Comparison of ENCODE assay signal across 18 cellular contexts in the genomic region with DNA sequence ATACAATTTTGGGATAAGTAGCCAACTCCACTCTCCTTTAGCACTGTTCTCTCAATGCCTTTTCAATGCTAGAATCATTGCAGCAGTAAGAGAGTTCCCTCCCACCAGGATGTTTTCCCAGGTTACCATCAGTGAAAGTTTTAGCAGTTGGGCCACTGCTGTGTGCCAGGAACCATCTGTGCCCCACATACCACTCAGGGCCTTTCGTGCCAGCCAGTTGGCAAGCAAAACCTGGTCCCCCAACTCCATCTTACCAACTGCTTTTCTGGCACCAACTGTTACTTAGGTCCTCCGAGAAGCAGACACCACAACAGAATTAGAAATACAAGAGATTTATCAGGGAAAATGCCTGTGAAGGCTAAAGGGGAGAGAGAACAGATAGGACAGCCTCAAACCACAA.
DNase-seq lines count a peak whose midpoint lies in the region; TF ChIP-seq lines count a peak whose summit lies in the region.
"Had no signal": no experiment of that assay in that cellular context is flagged by ENCODE, and none has a peak within 500 bp of the region (broad histone marks: within the 10 kb centered on the region; RNA-seq: fewer than 3 reads in every experiment).

No MANE protein-coding gene starts in this region.

- H3K79me2 ChIP-seq in H9 (ENCODE audit: insufficient read depth, low read length) = no peaks in the 10 kb centered on the region

- WGBS in H9 (ENCODE audit: extremely low coverage, insufficient read length, low lambda C conversion rate) = no CpG with 5 or more reads among the region's 2 CpGs

- no peak overlapping the region for H3T11ph ChIP-seq in H9 (ENCODE audit: low read length)

- peaks cover 0 to 9% (median 3%) of the 10 kb centered on the region in 5 experiments for H3K9me3 Mint-ChIP-seq in brain
- H3K9me3 Mint-ChIP-seq in H9 = peaks cover 0 to 2% of the 10 kb centered on the region in 2 experiments; a peak in 1 of 5 replicates

- H3K18ac ChIP-seq in H9 (ENCODE audit: insufficient read length, low read depth, low read length) = no peak overlapping the region

- peak overlapping the region in 1 of 5 experiments; percentile 10 for H3K4me3 Mint-ChIP-seq in brain
- H3K4me3 Mint-ChIP-seq in H9 = no peak overlapping the region
- H3K4me3 Mint-ChIP-seq: CD14-positive monocyte; CD4-positive, alpha-beta memory T cell; IgD-negative memory B cell had no signal

- intact Hi-C loops in dorsolateral prefrontal cortex (cut with DNase I) = no loop called here

- H3K14ac ChIP-seq in H9 (ENCODE audit: insufficient read depth, low read length) = no peak overlapping the region

- no peak overlapping the region for H3K4ac ChIP-seq in H9 (ENCODE audit: low read depth, low read length)

- H3K9me3 ChIP-seq in H9 (ENCODE audit: control insufficient read depth, low read depth, low read length) = no peaks in the 10 kb centered on the region
- H3K9me3 ChIP-seq: A549 had no signal

- H3K27ac Mint-ChIP-seq in brain (peak overlapping the region in 3 of 5 experiments; percentile 1 to 92 (median 39)), H9 (peak overlapping the region in 1 of 3 experiments; percentile 5; a peak in 1 of 7 replicates)
- H3K27ac Mint-ChIP-seq: CD14-positive monocyte, IgD-negative memory B cell had no signal

- peaks cover 1% of the 10 kb centered on the region for H3K27me3 Mint-ChIP-seq in brain
- H3K27me3 Mint-ChIP-seq in H9 (ENCODE audit: low read depth) = no peaks in the 10 kb centered on the region
- H3K27me3 Mint-ChIP-seq: CD4-positive, alpha-beta memory T cell; IgD-negative memory B cell had no signal

- H3K23ac ChIP-seq in H9 (ENCODE audit: insufficient read length, low read depth, low read length) = no peak overlapping the region

- H2BK15ac ChIP-seq in H9 (ENCODE audit: low read depth, low read length) = no peak overlapping the region

- H3K36me3 Mint-ChIP-seq in brain (no peaks in the 10 kb centered on the region), H9 (ENCODE audit: insufficient read depth in 1 of 3, low read depth in 3 of 3) (no peaks in the 10 kb centered on the region; a peak in 1 of 7 replicates)
- H3K36me3 Mint-ChIP-seq: CD14-positive monocyte; CD4-positive, alpha-beta memory T cell had no signal

- no peak overlapping the region for H2BK12ac ChIP-seq in H9 (ENCODE audit: insufficient read length, low read depth, low read length)

- H2AK5ac ChIP-seq in H9 (ENCODE audit: insufficient read length, low read length) = no peak overlapping the region

- no peak overlapping the region for H2BK5ac ChIP-seq in H9 (ENCODE audit: insufficient read length, low read length)

- no peaks in the 10 kb centered on the region for H3K79me1 ChIP-seq in H9 (ENCODE audit: insufficient read depth, low read depth, low read length, poor library complexity, severe bottlenecking)

- H3K4me1 ChIP-seq in H9 (ENCODE audit: insufficient read depth, low read length) = no peaks in the 10 kb centered on the region
- H3K4me1 ChIP-seq: BLaER1 had no signal

- no peaks in the 10 kb centered on the region for H3K23me2 ChIP-seq in H9 (ENCODE audit: insufficient read length, low read depth, low read length, poor library complexity, severe bottlenecking)

- no peak overlapping the region for H4K91ac ChIP-seq in H9 (ENCODE audit: insufficient read length, low read depth, low read length)

- no peak for TF ChIP-seq CTCF in brain (conservative IDR thresholded peaks at IDR 0.05)
- no peak for TF ChIP-seq CTCF in dorsolateral prefrontal cortex (IDR thresholded peaks at IDR 0.05 in 54 of 56, conservative IDR thresholded peaks at IDR 0.05 in 2 of 56; ENCODE audit: low read depth in 1 of 56, partially characterized antibody in 56 of 56)
- TF ChIP-seq CTCF in H9 (conservative IDR thresholded peaks at IDR 0.05) = no peak

- no peaks in the 10 kb centered on the region for H3K27me3 ChIP-seq in dorsolateral prefrontal cortex
- no peaks in the 10 kb centered on the region for H3K27me3 ChIP-seq in H9 (ENCODE audit: insufficient read depth, low read length)
- H3K27me3 ChIP-seq: BLaER1 had no signal

- H3K27ac ChIP-seq in dorsolateral prefrontal cortex (peak overlapping the region in 45 of 59 donors; percentile 4 to 82 (median 61)), H9 (ENCODE audit: insufficient read length, low read depth, low read length) (no peak overlapping the region)
- H3K27ac ChIP-seq: 22Rv1, A549, BLaER1 had no signal

- H3K4me3 ChIP-seq in dorsolateral prefrontal cortex = no peak overlapping the region
- H3K4me3 ChIP-seq: A549, BLaER1 had no signal

- no peak overlapping the region for H3K56ac ChIP-seq in H9 (ENCODE audit: insufficient read length, low read depth, low read length)

- H3K4me1 Mint-ChIP-seq in brain = peaks cover 16% of the 10 kb centered on the region
- no peaks in the 10 kb centered on the region for H3K4me1 Mint-ChIP-seq in H9
- H3K4me1 Mint-ChIP-seq: CD14-positive monocyte; CD4-positive, alpha-beta memory T cell; IgD-negative memory B cell had no signal

- no peak overlapping the region for H2BK20ac ChIP-seq in H9 (ENCODE audit: low read depth, low read length, poor library complexity, severe bottlenecking)

- H3K9ac ChIP-seq in H9 (ENCODE audit: extremely low read depth, insufficient read length, low read length) = no peak overlapping the region
- H3K9ac ChIP-seq: BLaER1 had no signal

- no peaks in the 10 kb centered on the region for H4K20me1 ChIP-seq in H9 (ENCODE audit: control insufficient read depth, insufficient read depth, insufficient read length)
- H4K20me1 ChIP-seq: BLaER1 had no signal

- H4K5ac ChIP-seq in H9 (ENCODE audit: insufficient read length, low read depth, low read length) = no peak overlapping the region

- DNase-seq in DMS 273 (lab: John Stamatoyannopoulos, UW; ENCODE audit: unreplicated experiment) (peak; percentile 10), DMS 273 treated with DMSO at 0.1 percent for 48 hours (lab: John Stamatoyannopoulos, UW) (no peak), dorsolateral prefrontal cortex (peak in 2 of 10 donors; percentile 25 to 49), nucleus accumbens (lab: John Stamatoyannopoulos, UW) (no peak), H9 (no peak)
- no peak for DNase-seq in activated CD4-positive, CD25-positive, alpha-beta regulatory T cell treated with anti-CD3 and anti-CD28 coated beads, Interleukin-2, amount 50 U/mL, for 72 hours
- DNase-seq: AML-193; CD4-positive, alpha-beta memory T cell; DMS53; DND-41; EL; HCEC 1CT had no signal

- H4K8ac ChIP-seq in H9 (replicated peaks; ENCODE audit: insufficient read length, low read depth, low read length) = no peak overlapping the region

- H2AFZ ChIP-seq in H9 (ENCODE audit: low read length) = no peak overlapping the region

- H3K4me2 ChIP-seq in H9 (ENCODE audit: insufficient read depth, insufficient read length, low read length) = no peak overlapping the region
- H3K4me2 ChIP-seq: A549, BLaER1 had no signal

- H2BK120ac ChIP-seq in H9 (ENCODE audit: low read depth, low read length, poor library complexity, severe bottlenecking) = no peak overlapping the region
